1 cellular context compared by ENCODE assay signal in the genomic region with DNA sequence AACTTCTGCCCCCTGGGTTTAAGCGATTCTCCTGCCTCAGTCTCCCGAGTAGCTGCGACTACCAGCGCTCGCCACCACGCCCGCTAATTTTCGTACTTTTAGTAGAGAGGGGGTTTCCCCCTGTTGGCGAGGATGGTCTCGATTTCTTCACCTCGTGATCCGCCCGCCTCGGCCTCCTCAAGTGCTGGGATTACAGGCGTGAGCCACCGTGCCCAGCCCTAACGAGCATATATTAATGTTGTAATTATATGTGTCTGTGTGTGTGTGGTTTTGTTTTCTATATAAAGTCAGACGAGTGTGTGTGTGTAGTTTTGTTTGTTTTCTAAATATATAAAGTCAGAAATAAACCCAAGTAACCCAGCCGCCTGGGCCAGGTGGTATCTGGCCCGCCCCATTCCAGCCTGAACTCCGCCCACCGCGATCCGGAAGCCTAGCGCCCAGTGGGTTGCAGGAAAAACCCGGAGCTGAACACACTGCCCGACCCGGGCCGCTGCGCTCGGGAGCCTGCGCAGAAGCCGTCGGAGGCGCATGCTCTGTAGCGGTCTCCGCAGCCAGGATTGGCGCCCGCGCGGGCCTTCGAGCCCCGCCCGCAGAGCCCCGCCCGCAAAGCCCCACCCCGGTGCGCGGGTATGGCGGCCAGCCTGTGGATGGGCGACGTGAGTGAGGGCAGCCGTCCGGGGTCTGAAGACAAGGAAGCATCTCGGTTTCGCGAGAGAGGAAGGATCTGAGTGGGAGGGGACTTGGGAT.
TF ChIP-seq lines count a peak whose summit lies in the region.

Gene TRNAU1AP (plus strand): TSS at position 604 of the 747 bp plus-strand sequence. CDS start 26 bp downstream, at position 630.

TF ChIP-seq in K562, 482 proteins besides CTCF, POLR2A, EP300 and RAD21 (continued from another document and continues in another):
- TF ChIP-seq, protein P1, sequence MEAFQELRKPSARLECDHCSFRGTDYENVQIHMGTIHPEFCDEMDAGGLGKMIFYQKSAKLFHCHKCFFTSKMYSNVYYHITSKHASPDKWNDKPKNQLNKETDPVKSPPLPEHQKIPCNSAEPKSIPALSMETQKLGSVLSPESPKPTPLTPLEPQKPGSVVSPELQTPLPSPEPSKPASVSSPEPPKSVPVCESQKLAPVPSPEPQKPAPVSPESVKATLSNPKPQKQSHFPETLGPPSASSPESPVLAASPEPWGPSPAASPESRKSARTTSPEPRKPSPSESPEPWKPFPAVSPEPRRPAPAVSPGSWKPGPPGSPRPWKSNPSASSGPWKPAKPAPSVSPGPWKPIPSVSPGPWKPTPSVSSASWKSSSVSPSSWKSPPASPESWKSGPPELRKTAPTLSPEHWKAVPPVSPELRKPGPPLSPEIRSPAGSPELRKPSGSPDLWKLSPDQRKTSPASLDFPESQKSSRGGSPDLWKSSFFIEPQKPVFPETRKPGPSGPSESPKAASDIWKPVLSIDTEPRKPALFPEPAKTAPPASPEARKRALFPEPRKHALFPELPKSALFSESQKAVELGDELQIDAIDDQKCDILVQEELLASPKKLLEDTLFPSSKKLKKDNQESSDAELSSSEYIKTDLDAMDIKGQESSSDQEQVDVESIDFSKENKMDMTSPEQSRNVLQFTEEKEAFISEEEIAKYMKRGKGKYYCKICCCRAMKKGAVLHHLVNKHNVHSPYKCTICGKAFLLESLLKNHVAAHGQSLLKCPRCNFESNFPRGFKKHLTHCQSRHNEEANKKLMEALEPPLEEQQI (IDR thresholded peaks at IDR 0.05): no peak
- TF ChIP-seq NFRKB (IDR thresholded peaks at IDR 0.05; ENCODE audit: low read depth): peak; percentile 9
- no peak for TF ChIP-seq GTF2B (IDR thresholded peaks at IDR 0.05; ENCODE audit: extremely low read depth, insufficient read length)
- no peak for TF ChIP-seq ZC3H4 (CRISPR knock-in tag; IDR thresholded peaks at IDR 0.05; ENCODE audit: borderline replicate concordance)
- TF ChIP-seq ZNF316 (IDR thresholded peaks at IDR 0.05): peak; percentile 91
- TF ChIP-seq, protein P2, sequence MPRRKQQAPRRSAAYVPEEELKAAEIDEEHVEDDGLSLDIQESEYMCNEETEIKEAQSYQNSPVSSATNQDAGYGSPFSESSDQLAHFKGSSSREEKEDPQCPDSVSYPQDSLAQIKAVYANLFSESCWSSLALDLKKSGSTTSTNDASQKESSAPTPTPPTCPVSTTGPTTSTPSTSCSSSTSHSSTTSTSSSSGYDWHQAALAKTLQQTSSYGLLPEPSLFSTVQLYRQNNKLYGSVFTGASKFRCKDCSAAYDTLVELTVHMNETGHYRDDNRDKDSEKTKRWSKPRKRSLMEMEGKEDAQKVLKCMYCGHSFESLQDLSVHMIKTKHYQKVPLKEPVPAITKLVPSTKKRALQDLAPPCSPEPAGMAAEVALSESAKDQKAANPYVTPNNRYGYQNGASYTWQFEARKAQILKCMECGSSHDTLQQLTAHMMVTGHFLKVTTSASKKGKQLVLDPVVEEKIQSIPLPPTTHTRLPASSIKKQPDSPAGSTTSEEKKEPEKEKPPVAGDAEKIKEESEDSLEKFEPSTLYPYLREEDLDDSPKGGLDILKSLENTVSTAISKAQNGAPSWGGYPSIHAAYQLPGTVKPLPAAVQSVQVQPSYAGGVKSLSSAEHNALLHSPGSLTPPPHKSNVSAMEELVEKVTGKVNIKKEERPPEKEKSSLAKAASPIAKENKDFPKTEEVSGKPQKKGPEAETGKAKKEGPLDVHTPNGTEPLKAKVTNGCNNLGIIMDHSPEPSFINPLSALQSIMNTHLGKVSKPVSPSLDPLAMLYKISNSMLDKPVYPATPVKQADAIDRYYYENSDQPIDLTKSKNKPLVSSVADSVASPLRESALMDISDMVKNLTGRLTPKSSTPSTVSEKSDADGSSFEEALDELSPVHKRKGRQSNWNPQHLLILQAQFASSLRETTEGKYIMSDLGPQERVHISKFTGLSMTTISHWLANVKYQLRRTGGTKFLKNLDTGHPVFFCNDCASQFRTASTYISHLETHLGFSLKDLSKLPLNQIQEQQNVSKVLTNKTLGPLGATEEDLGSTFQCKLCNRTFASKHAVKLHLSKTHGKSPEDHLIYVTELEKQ (CRISPR knock-in tag; IDR thresholded peaks at IDR 0.05): 0 out of 2 replicates have a peak, but pooled peaks have one; percentile 13
- no peak for TF ChIP-seq PURB (CRISPR knock-in tag; IDR thresholded peaks at IDR 0.05; ENCODE audit: low read depth)
- TF ChIP-seq POLR2H (tag; IDR thresholded peaks at IDR 0.05; ENCODE audit: low read depth): peak; percentile 88
- TF ChIP-seq ETV5 (CRISPR knock-in tag; IDR thresholded peaks at IDR 0.05; ENCODE audit: low read depth): peak; percentile 77; the same call in 1 of the 2 replicates
- TF ChIP-seq, protein P3, sequence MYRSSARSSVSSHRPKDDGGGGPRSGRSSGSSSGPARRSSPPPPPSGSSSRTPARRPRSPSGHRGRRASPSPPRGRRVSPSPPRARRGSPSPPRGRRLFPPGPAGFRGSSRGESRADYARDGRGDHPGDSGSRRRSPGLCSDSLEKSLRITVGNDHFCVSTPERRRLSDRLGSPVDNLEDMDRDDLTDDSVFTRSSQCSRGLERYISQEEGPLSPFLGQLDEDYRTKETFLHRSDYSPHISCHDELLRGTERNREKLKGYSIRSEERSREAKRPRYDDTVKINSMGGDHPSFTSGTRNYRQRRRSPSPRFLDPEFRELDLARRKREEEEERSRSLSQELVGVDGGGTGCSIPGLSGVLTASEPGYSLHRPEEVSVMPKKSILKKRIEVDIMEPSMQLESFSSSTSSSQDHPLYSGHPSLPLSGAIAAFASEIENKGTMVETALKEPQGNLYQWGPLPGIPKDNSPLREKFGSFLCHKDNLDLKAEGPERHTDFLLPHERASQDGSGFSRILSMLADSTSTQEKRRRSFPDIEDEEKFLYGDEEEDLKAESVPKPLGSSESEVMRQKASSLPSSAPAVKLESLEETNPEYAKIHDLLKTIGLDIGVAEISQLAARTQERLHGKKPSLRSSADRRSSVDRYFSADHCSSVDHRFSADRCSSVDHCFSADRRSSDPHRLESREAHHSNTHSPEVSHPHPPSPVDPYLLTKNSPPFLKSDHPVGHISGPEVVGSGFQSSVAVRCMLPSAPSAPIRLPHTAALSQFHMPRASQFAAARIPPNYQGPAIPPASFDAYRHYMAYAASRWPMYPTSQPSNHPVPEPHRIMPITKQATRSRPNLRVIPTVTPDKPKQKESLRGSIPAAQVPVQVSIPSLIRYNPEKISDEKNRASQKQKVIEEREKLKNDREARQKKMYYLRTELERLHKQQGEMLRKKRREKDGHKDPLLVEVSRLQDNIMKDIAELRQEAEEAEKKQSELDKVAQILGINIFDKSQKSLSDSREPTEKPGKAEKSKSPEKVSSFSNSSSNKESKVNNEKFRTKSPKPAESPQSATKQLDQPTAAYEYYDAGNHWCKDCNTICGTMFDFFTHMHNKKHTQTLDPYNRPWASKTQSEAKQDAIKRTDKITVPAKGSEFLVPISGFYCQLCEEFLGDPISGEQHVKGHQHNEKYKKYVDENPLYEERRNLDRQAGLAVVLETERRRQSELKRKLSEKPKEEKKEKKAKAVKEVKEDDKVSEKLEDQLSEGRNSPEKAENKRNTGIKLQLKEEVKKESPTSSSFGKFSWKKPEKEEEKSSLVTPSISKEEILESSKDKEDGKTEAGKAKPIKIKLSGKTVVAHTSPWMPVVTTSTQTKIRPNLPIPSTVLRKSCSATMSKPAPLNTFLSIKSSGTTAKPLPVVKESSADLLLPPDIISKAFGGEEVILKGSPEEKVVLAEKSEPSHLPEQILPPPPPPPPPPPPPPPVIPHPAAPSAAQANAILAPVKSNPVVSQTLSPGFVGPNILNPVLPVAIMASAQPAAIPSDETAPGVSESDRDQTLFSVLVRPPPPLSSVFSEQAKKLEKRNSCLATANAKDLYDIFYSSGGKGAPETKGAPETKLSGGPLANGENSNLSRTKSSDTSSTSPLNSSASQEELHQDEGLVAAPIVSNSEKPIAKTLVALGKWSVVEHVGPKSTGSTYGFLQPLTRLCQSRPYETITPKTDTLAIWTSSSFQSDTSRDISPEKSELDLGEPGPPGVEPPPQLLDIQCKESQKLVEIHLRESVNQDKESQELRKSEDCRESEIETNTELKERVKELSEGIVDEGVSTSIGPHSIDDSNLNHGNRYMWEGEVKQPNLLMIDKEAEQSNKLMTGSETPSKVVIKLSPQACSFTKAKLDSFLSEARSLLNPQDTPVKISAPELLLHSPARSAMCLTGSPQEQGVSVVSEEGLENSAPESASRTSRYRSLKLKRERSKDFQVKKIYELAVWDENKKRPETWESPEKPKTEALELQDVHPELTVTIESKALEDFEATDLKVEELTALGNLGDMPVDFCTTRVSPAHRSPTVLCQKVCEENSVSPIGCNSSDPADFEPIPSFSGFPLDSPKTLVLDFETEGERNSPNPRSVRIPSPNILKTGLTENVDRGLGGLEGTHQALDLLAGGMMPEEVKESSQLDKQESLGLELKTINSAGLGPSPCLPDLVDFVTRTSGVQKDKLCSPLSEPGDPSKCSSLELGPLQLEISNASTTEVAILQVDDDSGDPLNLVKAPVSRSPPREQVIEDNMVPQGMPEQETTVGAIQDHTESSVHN (IDR thresholded peaks at IDR 0.05; ENCODE audit: borderline replicate concordance in 1 of 2, low read depth in 1 of 2): no peak; a peak in 1 of 4 replicates
- no peak for TF ChIP-seq MAFK (IDR thresholded peaks at IDR 0.05; ENCODE audit: low read length)
- TF ChIP-seq ZBTB11 (CRISPR knock-in tag; IDR thresholded peaks at IDR 0.05): peak in 1 of 3 experiments; percentile 50; a peak in 1 of 6 replicates
- TF ChIP-seq ZBTB7A (IDR thresholded peaks at IDR 0.05; ENCODE audit: borderline replicate concordance, control insufficient read depth, low read depth, low read length): peak; percentile 66
- no peak; the same call in 1 of the 2 replicates for TF ChIP-seq DPF2 (IDR thresholded peaks at IDR 0.05)
- TF ChIP-seq, protein P4, sequence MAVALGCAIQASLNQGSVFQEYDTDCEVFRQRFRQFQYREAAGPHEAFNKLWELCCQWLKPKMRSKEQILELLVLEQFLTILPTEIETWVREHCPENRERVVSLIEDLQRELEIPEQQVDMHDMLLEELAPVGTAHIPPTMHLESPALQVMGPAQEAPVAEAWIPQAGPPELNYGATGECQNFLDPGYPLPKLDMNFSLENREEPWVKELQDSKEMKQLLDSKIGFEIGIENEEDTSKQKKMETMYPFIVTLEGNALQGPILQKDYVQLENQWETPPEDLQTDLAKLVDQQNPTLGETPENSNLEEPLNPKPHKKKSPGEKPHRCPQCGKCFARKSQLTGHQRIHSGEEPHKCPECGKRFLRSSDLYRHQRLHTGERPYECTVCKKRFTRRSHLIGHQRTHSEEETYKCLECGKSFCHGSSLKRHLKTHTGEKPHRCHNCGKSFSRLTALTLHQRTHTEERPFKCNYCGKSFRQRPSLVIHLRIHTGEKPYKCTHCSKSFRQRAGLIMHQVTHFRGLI (CRISPR knock-in tag; IDR thresholded peaks at IDR 0.05): no peak
- no peak for TF ChIP-seq C11orf30 (IDR thresholded peaks at IDR 0.05; ENCODE audit: low read depth)
- TF ChIP-seq RCOR1 (IDR thresholded peaks at IDR 0.05; ENCODE audit: borderline replicate concordance in 1 of 2, low read depth in 2 of 2, low read length in 2 of 2): peak in 1 of 2 experiments; percentile 67; a peak in 1 of 4 replicates
- TF ChIP-seq ZNF778 (CRISPR knock-in tag; IDR thresholded peaks at IDR 0.05): no peak
- no peak for TF ChIP-seq PRMT5 (CRISPR knock-in tag; IDR thresholded peaks at IDR 0.05)
- TF ChIP-seq, protein P5, sequence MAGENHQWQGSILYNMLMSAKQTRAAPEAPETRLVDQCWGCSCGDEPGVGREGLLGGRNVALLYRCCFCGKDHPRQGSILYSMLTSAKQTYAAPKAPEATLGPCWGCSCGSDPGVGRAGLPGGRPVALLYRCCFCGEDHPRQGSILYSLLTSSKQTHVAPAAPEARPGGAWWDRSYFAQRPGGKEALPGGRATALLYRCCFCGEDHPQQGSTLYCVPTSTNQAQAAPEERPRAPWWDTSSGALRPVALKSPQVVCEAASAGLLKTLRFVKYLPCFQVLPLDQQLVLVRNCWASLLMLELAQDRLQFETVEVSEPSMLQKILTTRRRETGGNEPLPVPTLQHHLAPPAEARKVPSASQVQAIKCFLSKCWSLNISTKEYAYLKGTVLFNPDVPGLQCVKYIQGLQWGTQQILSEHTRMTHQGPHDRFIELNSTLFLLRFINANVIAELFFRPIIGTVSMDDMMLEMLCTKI (IDR thresholded peaks at IDR 0.05; ENCODE audit: partially characterized antibody): no peak
- no peak for TF ChIP-seq ZFP30 (CRISPR knock-in tag; IDR thresholded peaks at IDR 0.05; ENCODE audit: borderline replicate concordance)
- peak; percentile 93 for TF ChIP-seq MEIS2 (IDR thresholded peaks at IDR 0.05; ENCODE audit: partially characterized antibody)
- TF ChIP-seq HNRNPK (IDR thresholded peaks at IDR 0.05; ENCODE audit: low read depth, low read length, poor library complexity, severe bottlenecking): peak; percentile 16
- TF ChIP-seq, protein P6, sequence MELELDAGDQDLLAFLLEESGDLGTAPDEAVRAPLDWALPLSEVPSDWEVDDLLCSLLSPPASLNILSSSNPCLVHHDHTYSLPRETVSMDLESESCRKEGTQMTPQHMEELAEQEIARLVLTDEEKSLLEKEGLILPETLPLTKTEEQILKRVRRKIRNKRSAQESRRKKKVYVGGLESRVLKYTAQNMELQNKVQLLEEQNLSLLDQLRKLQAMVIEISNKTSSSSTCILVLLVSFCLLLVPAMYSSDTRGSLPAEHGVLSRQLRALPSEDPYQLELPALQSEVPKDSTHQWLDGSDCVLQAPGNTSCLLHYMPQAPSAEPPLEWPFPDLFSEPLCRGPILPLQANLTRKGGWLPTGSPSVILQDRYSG (tag; conservative IDR thresholded peaks at IDR 0.05; ENCODE audit: low read depth): peak; percentile 95
- peak; percentile 39 for TF ChIP-seq RBM22 (IDR thresholded peaks at IDR 0.05; ENCODE audit: low read depth, low read length, poor library complexity, severe bottlenecking)
- TF ChIP-seq DMBX1 (CRISPR knock-in tag; IDR thresholded peaks at IDR 0.05; ENCODE audit: borderline replicate concordance): peak; percentile 82
- TF ChIP-seq MAZ (CRISPR knock-in tag; conservative IDR thresholded peaks at IDR 0.05 in 1 of 2, IDR thresholded peaks at IDR 0.05 in 1 of 2): peak; percentile 100
